31 cellular contexts compared by ENCODE assay signal in genomic region chrX:39318497-39319343, GRCh38.
DNase-seq lines count a peak whose midpoint lies in the region; ATAC-seq and TF ChIP-seq lines count a peak whose summit lies in the region.
"Had no signal": no experiment of that assay in that cellular context is flagged by ENCODE, and none has a peak within 500 bp of the region (broad histone marks: within the 10 kb centered on the region; RNA-seq: fewer than 3 reads in every experiment).

No MANE protein-coding gene starts in this region.

- H3K79me2 ChIP-seq in PC-3 (ENCODE audit: low read length) = no peaks in the 10 kb centered on the region

- H3K4me3 ChIP-seq in right cardiac atrium (ENCODE audit: low read length) (no peak overlapping the region), uterus (no peak overlapping the region), PC-3 (ENCODE audit: low read length) (no peak overlapping the region)
- H3K4me3 ChIP-seq: cardiac muscle cell, coronary artery, esophagus squamous epithelium, GM12878, prostate gland, upper lobe of right lung had no signal

- peaks cover 7% of the 10 kb centered on the region for H3K9me3 Mint-ChIP-seq in activated naive CD8-positive, alpha-beta T cell treated with anti-CD3 and anti-CD28 coated beads, Interleukin-2, amount 50 U/mL, for 24 hours

- no peak overlapping the region for H3K4me2 ChIP-seq in PC-3 (ENCODE audit: low read length)

- BruUV-seq in PC-3 (replicated peaks; lab: Mats Ljungman, UMichigan) = no TSS peak

- no peaks in the 10 kb centered on the region for H3K9me2 ChIP-seq in PC-3 (replicated peaks; ENCODE audit: low read length)

- H4K20me1 ChIP-seq in PC-3 (ENCODE audit: low read length) = no peaks in the 10 kb centered on the region

- no peaks in the 10 kb centered on the region for H3K36me3 ChIP-seq in uterus
- H3K36me3 ChIP-seq in PC-3 (ENCODE audit: low read depth, low read length) = no peaks in the 10 kb centered on the region
- H3K36me3 ChIP-seq: cardiac muscle cell, esophagus squamous epithelium, prostate gland, upper lobe of right lung had no signal

- peaks cover 73% of the 10 kb centered on the region for H3K4me1 Mint-ChIP-seq in activated naive CD8-positive, alpha-beta T cell treated with anti-CD3 and anti-CD28 coated beads, Interleukin-2, amount 50 U/mL, for 24 hours
- H3K4me1 Mint-ChIP-seq: immature natural killer cell had no signal

- intact Hi-C loops in Right ventricle myocardium superior (cut with DNase I) = no loop called here
- intact Hi-C loops in cardiac septum (cut with DNase I) = no loop called here
- intact Hi-C loops in right cardiac atrium (cut with DNase I) = no loop called here
- intact Hi-C loops in uterus (cut with DNase I; ENCODE audit: low total_unique reads) = no loop called here
- intact Hi-C loops in PC-3 (cut with micrococcal nuclease) = no loop called here

- H3K36me3 Mint-ChIP-seq in activated naive CD8-positive, alpha-beta T cell treated with anti-CD3 and anti-CD28 coated beads, Interleukin-2, amount 50 U/mL, for 24 hours (ENCODE audit: low read depth) = peaks cover 70% of the 10 kb centered on the region
- H3K36me3 Mint-ChIP-seq: CD4-positive, alpha-beta memory T cell; immature natural killer cell had no signal

- POLR2A ChIA-PET in PC-3 (lab: Charles Lee; ENCODE audit: unreplicated experiment) = no interaction called here

- no peak overlapping the region for H3K4me3 Mint-ChIP-seq in activated naive CD8-positive, alpha-beta T cell treated with anti-CD3 and anti-CD28 coated beads, Interleukin-2, amount 50 U/mL, for 24 hours
- H3K4me3 Mint-ChIP-seq: activated B cell treated with CpG ODN at 0.5 μM for 24 hours; activated CD8-positive, alpha-beta T cell treated with anti-CD3 and anti-CD28 coated beads for 36 hours; CD4-positive, alpha-beta memory T cell; immature natural killer cell had no signal

- H3K9me3 ChIP-seq in right cardiac atrium (ENCODE audit: control insufficient read depth, low read length) (no peaks in the 10 kb centered on the region), uterus (no peaks in the 10 kb centered on the region), PC-3 (ENCODE audit: low read length) (no peaks in the 10 kb centered on the region)
- H3K9me3 ChIP-seq: esophagus squamous epithelium, prostate gland, upper lobe of right lung had no signal

- H3F3A ChIP-seq in PC-3 (ENCODE audit: low read length, unreplicated experiment) = no peaks in the 10 kb centered on the region

- H3K9ac ChIP-seq in PC-3 (ENCODE audit: low read length) = no peak overlapping the region

- H3K27me3 Mint-ChIP-seq in activated naive CD8-positive, alpha-beta T cell treated with anti-CD3 and anti-CD28 coated beads, Interleukin-2, amount 50 U/mL, for 24 hours = no peaks in the 10 kb centered on the region
- H3K27me3 Mint-ChIP-seq: activated B cell treated with CpG ODN at 0.5 μM for 24 hours; activated CD8-positive, alpha-beta T cell treated with anti-CD3 and anti-CD28 coated beads for 36 hours; CD4-positive, alpha-beta memory T cell had no signal

- H3K27me3 ChIP-seq in right cardiac atrium (ENCODE audit: control insufficient read depth, insufficient read depth) = no peaks in the 10 kb centered on the region
- no peaks in the 10 kb centered on the region for H3K27me3 ChIP-seq in uterus
- H3K27me3 ChIP-seq in PC-3 (ENCODE audit: low read length) = no peaks in the 10 kb centered on the region; the same call in 1 of the 2 replicates
- H3K27me3 ChIP-seq: cardiac muscle cell, esophagus squamous epithelium, upper lobe of right lung had no signal

- TF ChIP-seq CTCF in uterus (IDR thresholded peaks at IDR 0.05) (no peak), PC-3 (conservative IDR thresholded peaks at IDR 0.05; ENCODE audit: low read depth, low read length) (no peak)

- no peak overlapping the region for H2AFZ ChIP-seq in PC-3 (ENCODE audit: low read length)

- H3K27ac Mint-ChIP-seq in activated naive CD8-positive, alpha-beta T cell treated with anti-CD3 and anti-CD28 coated beads, Interleukin-2, amount 50 U/mL, for 24 hours = peak overlapping the region; percentile 54
- H3K27ac Mint-ChIP-seq: activated B cell treated with CpG ODN at 0.5 μM for 24 hours, immature natural killer cell had no signal

- H3K27ac ChIP-seq in right cardiac atrium (ENCODE audit: low read length) = no peak overlapping the region
- H3K27ac ChIP-seq in uterus = peak overlapping the region in 1 of 2 donors; percentile 54
- no peak overlapping the region for H3K27ac ChIP-seq in PC-3 (ENCODE audit: low read length)
- H3K27ac ChIP-seq: cardiac muscle cell, coronary artery, esophagus squamous epithelium, prostate gland, upper lobe of right lung had no signal

- no peak for TF ChIP-seq POLR2A in uterus (IDR thresholded peaks at IDR 0.05)

- CTCF ChIA-PET in PC-3 (lab: Charles Lee) = no interaction called here

- peak; percentile 83 for ATAC-seq in Right ventricle myocardium superior (ENCODE audit: poor library complexity)
- no peak for ATAC-seq in activated naive CD8-positive, alpha-beta T cell treated with anti-CD3 and anti-CD28 coated beads, Interleukin-2, amount 50 U/mL, for 24 hours
- peak; percentile 21 to 72 for ATAC-seq in right cardiac atrium
- no peak for ATAC-seq in PC-3
- ATAC-seq: activated CD8-positive, alpha-beta T cell treated with anti-CD3 and anti-CD28 coated beads for 36 hours; GM12878; left lobe of liver; upper lobe of right lung had no signal

- WGBS in right cardiac atrium = 54% methylated on average over 6 of the region's 6 CpGs

- DNase-seq in Right ventricle myocardium superior (peak; percentile 38), cardiac septum (ENCODE audit: low spot score) (no peak), right cardiac atrium (peak in 2 of 3 donors; percentile 44), uterus (peak; percentile 57 to 74), AG08396 (ENCODE audit: low spot score) (no peak), PC-3 (no peak)
- no peak for DNase-seq in activated naive CD8-positive, alpha-beta T cell treated with anti-CD3 and anti-CD28 coated beads, Interleukin-2, amount 50 U/mL, for 24 hours
- DNase-seq: activated B cell treated with CpG ODN at 0.5 μM for 24 hours; activated CD8-positive, alpha-beta T cell treated with anti-CD3 and anti-CD28 coated beads for 36 hours; activated gamma-delta T cell treated with Interleukin-2 at 50 U/mL for 16 hours; activated T-cell treated with anti-CD3 and anti-CD28 coated beads for 4 hours; anterior cingulate cortex; CD4-positive, alpha-beta memory T cell; EL; esophagus squamous epithelium; HCEC 1CT; hippocampal formation; immature natural killer cell; NCI-H1092 treated with DMSO at 0.1 percent for 48 hours; NCI-H2081; NCI-H2227 treated with DMSO at 0.1 percent for 48 hours; NCI-H774; small intestine; stimulated activated CD4-positive, alpha-beta T cell treated with anti-CD3 and anti-CD28 coated beads, Interleukin-1b, Interleukin-23, amount 100 ng/mL, for 48 hours; T-helper 1 cell; upper lobe of right lung had no signal

- no peaks in the 10 kb centered on the region for H3K4me1 ChIP-seq in right cardiac atrium (ENCODE audit: control insufficient read depth, insufficient read depth, low read length)
- no peaks in the 10 kb centered on the region for H3K4me1 ChIP-seq in uterus
- H3K4me1 ChIP-seq in PC-3 (ENCODE audit: insufficient read depth, low read length) = no peaks in the 10 kb centered on the region
- H3K4me1 ChIP-seq: esophagus squamous epithelium, prostate gland, upper lobe of right lung had no signal

Comparison
In these comparisons a context has a peak if more than half of its experiments do, and no peak if none do; other contexts are left out.
1. DNase-seq: peak in Right ventricle myocardium superior (single experiment), right cardiac atrium (2 of 3) and uterus (2 of 2); none in cardiac septum (single experiment), activated naive CD8-positive, alpha-beta T cell treated with anti-CD3 and anti-CD28 coated beads, Interleukin-2, amount 50 U/mL, for 24 hours (single experiment), AG08396 (single experiment) and PC-3 (single experiment).
2. ATAC-seq: peak in Right ventricle myocardium superior (single experiment) and right cardiac atrium (2 of 2); none in activated naive CD8-positive, alpha-beta T cell treated with anti-CD3 and anti-CD28 coated beads, Interleukin-2, amount 50 U/mL, for 24 hours (single experiment) and PC-3 (single experiment).